11 cellular contexts compared by ENCODE assay signal in genomic region chr1:168623003-168623828, GRCh38. TPM values are rescaled to one million over a fixed set of nuclear protein-coding genes. Genes with fewer than 3 reads are reported as not detected.
DNase-seq lines count a peak whose midpoint lies in the region; ATAC-seq and TF ChIP-seq lines count a peak whose summit lies in the region.
"Had no signal": no experiment of that assay in that cellular context is flagged by ENCODE, and none has a peak within 500 bp of the region (broad histone marks: within the 10 kb centered on the region; RNA-seq: fewer than 3 reads in every experiment).

No MANE protein-coding gene starts in this region.

- H3K27ac ChIP-seq in heart left ventricle: peak overlapping the region in 7 of 12 donors; percentile 0 to 55 (median 18)

- H3K4me1 ChIP-seq in heart left ventricle: peaks cover 0 to 28% (median 11%) of the 10 kb centered on the region in 12 donors

- TF ChIP-seq CTCF in heart left ventricle (IDR thresholded peaks at IDR 0.05): peak in 1 of 12 donors; percentile 21

- DNase-seq in NCI-H82 (lab: John Stamatoyannopoulos, UW): peak; percentile 13
- DNase-seq in NCI-H82 treated with DMSO at 0.1 percent for 48 hours (lab: John Stamatoyannopoulos, UW; ENCODE audit: unreplicated experiment): no peak
- peak in 1 of 5 donors; percentile 70 for DNase-seq in heart left ventricle
- peak; percentile 48 for DNase-seq in ureter (ENCODE audit: low spot score)
- no peak for DNase-seq in activated naive CD4-positive, alpha-beta T cell treated with anti-CD3 and anti-CD28 coated beads, Interleukin-2, amount 50 U/mL, for 16 hours
- DNase-seq in posterior vena cava (ENCODE audit: low spot score): no peak
- no peak for DNase-seq in NAMALWA (ENCODE audit: low spot score)
- DNase-seq: activated CD4-positive, alpha-beta T cell treated with anti-CD3 and anti-CD28 coated beads for 48 hours; NCI-H2029 had no signal

- TF ChIP-seq POLR2A in heart left ventricle (IDR thresholded peaks at IDR 0.05): no peak

- no peaks in the 10 kb centered on the region for H3K9me3 ChIP-seq in heart left ventricle

- no peak overlapping the region for H3K4me3 ChIP-seq in heart left ventricle

- no peaks in the 10 kb centered on the region for H3K36me3 ChIP-seq in heart left ventricle

- WGBS in heart left ventricle, 4 donors: 39 to 50% (median 41%) methylated on average over 8 of the region's 8 CpGs

- intact Hi-C loops in heart left ventricle (cut with DNase I): loop anchor here in 3 of 10 donors (5.0 to 10.0 kb wide), 3 partner anchors 58 to 489 kb away; partner anchors contain the start of gene ATP1B1 (in 1 of the 3)
- intact Hi-C loops in posterior vena cava (cut with DNase I): no loop called here

- H3K27me3 ChIP-seq in heart left ventricle: no peaks in the 10 kb centered on the region

- ATAC-seq in SK-N-SH treated with all-trans-retinoic acid at 6 μM for 48 hours (peak; percentile 89), heart left ventricle (peak in 3 of 4 donors; percentile 64 to 94 (median 89))

TF ChIP-seq in SK-N-SH treated with all-trans-retinoic acid at 6 μM for 48 hours, 23 proteins besides CTCF, POLR2A, EP300 and RAD21:
- TF ChIP-seq ZC3H10 (CRISPR knock-in tag; IDR thresholded peaks at IDR 0.05): peak; percentile 71; the same call in 1 of the 2 replicates
- TF ChIP-seq TSHZ2 (CRISPR knock-in tag; IDR thresholded peaks at IDR 0.05): no peak
- TF ChIP-seq TOX (CRISPR knock-in tag; IDR thresholded peaks at IDR 0.05; ENCODE audit: borderline replicate concordance): peak; percentile 91
- TF ChIP-seq ZNF70 (CRISPR knock-in tag; IDR thresholded peaks at IDR 0.05): no peak
- no peak for TF ChIP-seq GLIS3 (CRISPR knock-in tag; IDR thresholded peaks at IDR 0.05)
- peak; percentile 70; the same call in 1 of the 2 replicates for TF ChIP-seq RARB (CRISPR knock-in tag; IDR thresholded peaks at IDR 0.05)
TF ChIP-seq in SK-N-SH treated with all-trans-retinoic acid at 6 μM for 48 hours: peak in this region for 3.

RNA-seq across cellular contexts. Expression of gene XCL1, which starts 46.8 kb away (rescaled TPM):
- total RNA-seq in heart left ventricle: 1 to 10 TPM in 3 of 9 donors, under 1 TPM in 2, not detected in 4; 0.14 to 2.3 (median 1.1) TPM
- polyA plus RNA-seq in heart left ventricle: under 1 TPM in 1 of 2 donors, not detected in 1; 0.30 TPM
- total RNA-seq in ureter: not detected
- not detected for total RNA-seq in posterior vena cava
- polyA plus RNA-seq: AG04450 had no signal

Comparison
In these comparisons a context has a peak if more than half of its experiments do, and no peak if none do; other contexts are left out.
1. DNase-seq: peak in NCI-H82 (single experiment) and ureter (single experiment); none in NCI-H82 treated with DMSO at 0.1 percent for 48 hours (single experiment), activated naive CD4-positive, alpha-beta T cell treated with anti-CD3 and anti-CD28 coated beads, Interleukin-2, amount 50 U/mL, for 16 hours (single experiment), posterior vena cava (single experiment) and NAMALWA (single experiment).